In the genomic region with DNA sequence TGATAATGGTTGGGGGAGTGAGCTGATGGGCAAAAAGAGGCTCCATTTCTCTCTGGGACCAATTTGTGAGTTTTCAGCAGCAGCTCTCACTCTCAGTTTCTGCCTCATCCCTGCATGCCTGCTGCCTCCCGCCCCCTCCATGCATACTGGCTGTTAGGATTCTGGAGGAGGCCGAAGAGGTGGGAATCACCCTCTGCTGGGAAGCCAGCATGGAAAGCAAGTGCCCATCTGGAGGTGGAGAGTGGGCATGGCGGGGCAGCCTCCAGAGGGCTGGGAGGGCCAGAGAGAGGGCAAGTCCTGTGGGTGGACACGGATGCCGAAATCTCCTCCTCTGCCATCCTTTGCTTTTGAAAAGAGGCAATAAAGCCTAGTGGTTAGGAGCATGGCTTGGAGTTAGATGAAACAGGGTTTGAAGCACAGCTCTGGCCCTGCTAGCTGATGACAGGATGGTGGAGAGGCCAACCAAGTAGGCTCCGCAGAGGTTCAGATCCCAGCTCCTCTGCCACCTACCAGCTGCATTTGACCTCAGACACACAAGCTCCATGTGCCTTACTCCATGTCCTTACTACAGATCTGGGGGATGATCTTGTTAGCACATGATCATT, we compare ENCODE assay signal across 20 cellular contexts.
"Had no signal": no experiment of that assay in that cellular context is flagged by ENCODE, and none has a peak within 500 bp of the region (broad histone marks: within the 10 kb centered on the region; RNA-seq: fewer than 3 reads in every experiment).

No MANE protein-coding gene starts in this region.

- H3K4me3 Mint-ChIP-seq: mesothelial cell of epicardium; natural killer cell; neural crest cell; stimulated activated effector memory CD8-positive, alpha-beta T cell treated with anti-CD3 and anti-CD28 coated beads, Interleukin-12 subunit alpha, Interleukin-12 subunit beta, amount 100 ng/mL, for 72 hours; stimulated activated naive CD8-positive, alpha-beta T cell treated with anti-CD3 and anti-CD28 coated beads, Interleukin-15, Interleukin-2, amounts not matched to agents 100 ng/mL and 50 ng/mL, for 24 hours had no signal

- DNase-seq: cortex of kidney; effector memory CD4-positive, alpha-beta T cell; heart left ventricle; hypothalamus; natural killer cell; nucleus accumbens; right cardiac atrium; stimulated activated CD4-positive, alpha-beta T cell treated with anti-CD3 and anti-CD28 coated beads, Interleukin-4, amount 100 ng/mL, for 1 hour; stimulated activated CD8-positive, alpha-beta memory T cell treated with anti-CD3 and anti-CD28 coated beads, Interleukin-4, amount 100 ng/mL, for 48 hours; upper lobe of right lung had no signal

- H3K4me1 Mint-ChIP-seq: mesothelial cell of epicardium; natural killer cell; neural crest cell; stimulated activated effector memory CD8-positive, alpha-beta T cell treated with anti-CD3 and anti-CD28 coated beads, Interleukin-12 subunit alpha, Interleukin-12 subunit beta, amount 100 ng/mL, for 72 hours had no signal

- FAIRE-seq: endometrium, frontal cortex, islet of Langerhans, pancreas had no signal

- H3K27ac Mint-ChIP-seq: mesothelial cell of epicardium; natural killer cell; stimulated activated effector memory CD8-positive, alpha-beta T cell treated with anti-CD3 and anti-CD28 coated beads, Interleukin-12 subunit alpha, Interleukin-12 subunit beta, amount 100 ng/mL, for 72 hours; stimulated activated naive CD8-positive, alpha-beta T cell treated with anti-CD3 and anti-CD28 coated beads, Interleukin-15, Interleukin-2, amounts not matched to agents 100 ng/mL and 50 ng/mL, for 24 hours had no signal

- H3K9me3 Mint-ChIP-seq: mesothelial cell of epicardium; natural killer cell; neural crest cell; stimulated activated effector memory CD8-positive, alpha-beta T cell treated with anti-CD3 and anti-CD28 coated beads, Interleukin-12 subunit alpha, Interleukin-12 subunit beta, amount 100 ng/mL, for 72 hours had no signal

- H3K36me3 Mint-ChIP-seq: mesothelial cell of epicardium; natural killer cell; stimulated activated effector memory CD8-positive, alpha-beta T cell treated with anti-CD3 and anti-CD28 coated beads, Interleukin-12 subunit alpha, Interleukin-12 subunit beta, amount 100 ng/mL, for 72 hours had no signal

- ATAC-seq: esophagus mucosa, heart left ventricle, left lobe of liver, natural killer cell, pancreas, right cardiac atrium, upper lobe of right lung had no signal
